Comparison of ENCODE assay signal across 18 cellular contexts in genomic region chr10:36097696-36098095, GRCh38.
A peak's percentile ranks its signal among the peaks of the same experiment; 100 is the strongest.
DNase-seq lines count a peak whose midpoint lies in the region; ATAC-seq and TF ChIP-seq lines count a peak whose summit lies in the region.
"Had no signal": no experiment of that assay in that cellular context is flagged by ENCODE, and none has a peak within 500 bp of the region (broad histone marks: within the 10 kb centered on the region; RNA-seq: fewer than 3 reads in every experiment).

No MANE protein-coding gene starts in this region.

- POLR2A ChIA-PET in MCF 10A (lab: Yijun Ruan, JAX), result no interaction called here
- POLR2A ChIA-PET in PC-3 (lab: Charles Lee; ENCODE audit: unreplicated experiment), result interaction anchor here (0.5 to 1.2 kb wide), 10 partner anchors 66 to 1326 kb away, joined by 3 to 10 read pairs (median 4); no protein-coding TSS in a partner anchor

- no peaks in the 10 kb centered on the region for H3K4me1 Mint-ChIP-seq in MCF 10A (ENCODE audit: insufficient read depth, unreplicated experiment)

- H3K4me3 ChIP-seq in mammary epithelial cell (replicated peaks in 1 of 3; ENCODE audit: insufficient read depth in 1 of 3, low read depth in 2 of 3, low read length in 3 of 3) (no peak overlapping the region), LNCaP clone FGC (ENCODE audit: low read depth, low read length) (no peak overlapping the region), PC-3 (ENCODE audit: low read length) (no peak overlapping the region), ovary (no peak overlapping the region)
- H3K4me3 ChIP-seq: A549, GM12878 had no signal

- no peaks in the 10 kb centered on the region for H3K79me2 ChIP-seq in mammary epithelial cell (ENCODE audit: insufficient read depth, low read length)
- no peaks in the 10 kb centered on the region for H3K79me2 ChIP-seq in PC-3 (ENCODE audit: low read length)

- H3K4me3 Mint-ChIP-seq in MCF 10A (ENCODE audit: unreplicated experiment), result no peak overlapping the region
- H3K4me3 Mint-ChIP-seq: CD4-positive, alpha-beta T cell; HFFc6 had no signal

- in situ Hi-C loops in mammary epithelial cell (cut with MboI; ENCODE audit: low sequenced_read_pairs in 2 of 2), result no loop called here

- H2AFZ ChIP-seq in mammary epithelial cell (ENCODE audit: low read depth, low read length), result no peak overlapping the region
- no peak overlapping the region for H2AFZ ChIP-seq in PC-3 (ENCODE audit: low read length)

- ATAC-seq in PC-3, result peak; percentile 88
- ATAC-seq: A549, GM12878, HCT116 had no signal

- dilution Hi-C loops in mammary epithelial cell (cut with HindIII; ENCODE audit: low sequenced_read_pairs), result no loop called here

- H4K20me1 ChIP-seq in mammary epithelial cell (ENCODE audit: insufficient read depth, low read length) (no peaks in the 10 kb centered on the region), PC-3 (ENCODE audit: low read length) (no peaks in the 10 kb centered on the region)

- no peaks in the 10 kb centered on the region for H3F3A ChIP-seq in PC-3 (ENCODE audit: low read length, unreplicated experiment)

- no peaks in the 10 kb centered on the region for H3K27me3 ChIP-seq in mammary epithelial cell (ENCODE audit: insufficient read depth, low read length)
- H3K27me3 ChIP-seq in PC-3 (ENCODE audit: low read length), result no peaks in the 10 kb centered on the region
- H3K27me3 ChIP-seq in ovary, result no peaks in the 10 kb centered on the region

- H3K27me3 Mint-ChIP-seq in MCF 10A (ENCODE audit: insufficient read depth, unreplicated experiment), result no peaks in the 10 kb centered on the region
- H3K27me3 Mint-ChIP-seq: CD4-positive, alpha-beta T cell had no signal

- H3K4me1 ChIP-seq in mammary epithelial cell (ENCODE audit: insufficient read depth, low read length) (no peaks in the 10 kb centered on the region), PC-3 (ENCODE audit: insufficient read depth, low read length) (peaks cover 29% of the 10 kb centered on the region), ovary (ENCODE audit: insufficient read depth) (no peaks in the 10 kb centered on the region)
- H3K4me1 ChIP-seq: A549, Caco-2 had no signal

- BruUV-seq in mammary epithelial cell (replicated peaks; lab: Mats Ljungman, UMichigan), result no TSS peak
- no TSS peak for BruUV-seq in MCF 10A (replicated peaks; lab: Mats Ljungman, UMichigan)
- no TSS peak for BruUV-seq in PC-3 (replicated peaks; lab: Mats Ljungman, UMichigan)

- no peak for TF ChIP-seq EP300 in ovary (IDR thresholded peaks at IDR 0.05)

- no peaks in the 10 kb centered on the region for H3K9me2 ChIP-seq in PC-3 (replicated peaks; ENCODE audit: low read length)

- no peaks in the 10 kb centered on the region for H3K9me3 Mint-ChIP-seq in MCF 10A (ENCODE audit: unreplicated experiment)

- H3K36me3 ChIP-seq in mammary epithelial cell (ENCODE audit: insufficient read depth, low read length), result no peaks in the 10 kb centered on the region
- no peaks in the 10 kb centered on the region for H3K36me3 ChIP-seq in PC-3 (ENCODE audit: low read depth, low read length)
- no peaks in the 10 kb centered on the region for H3K36me3 ChIP-seq in ovary

- H3K4me2 ChIP-seq in mammary epithelial cell (ENCODE audit: insufficient read depth, low read depth, low read length), result no peak overlapping the region
- peak overlapping the region; percentile 31 for H3K4me2 ChIP-seq in PC-3 (ENCODE audit: low read length)
- H3K4me2 ChIP-seq: A549 had no signal

- no peaks in the 10 kb centered on the region for H3K36me3 Mint-ChIP-seq in MCF 10A (ENCODE audit: insufficient read depth, unreplicated experiment)

- intact Hi-C loops in mammary epithelial cell (cut with micrococcal nuclease) (no loop called here), MCF 10A (cut with micrococcal nuclease) (no loop called here), PC-3 (cut with micrococcal nuclease) (loop anchor here (1.0 to 5.0 kb wide), 13 partner anchors 29 to 680 kb away; no protein-coding TSS in a partner anchor), ovary (cut with DNase I) (no loop called here)

- no peak overlapping the region for H3K27ac ChIP-seq in mammary epithelial cell (ENCODE audit: insufficient read depth, low read depth, low read length)
- H3K27ac ChIP-seq in PC-3 (ENCODE audit: low read length), result peak overlapping the region; percentile 58
- no peak overlapping the region for H3K27ac ChIP-seq in ovary
- H3K27ac ChIP-seq: 22Rv1, A549, C4-2B had no signal

- no peak for TF ChIP-seq POLR2A in ovary (IDR thresholded peaks at IDR 0.05)

- H3K9ac ChIP-seq in mammary epithelial cell (ENCODE audit: insufficient read depth, low read length), result no peak overlapping the region
- peak overlapping the region; percentile 6 for H3K9ac ChIP-seq in PC-3 (ENCODE audit: low read length)

- CTCF ChIA-PET in mammary epithelial cell (lab: Charles Lee; ENCODE audit: low non-redundant PET), result no interaction called here
- CTCF ChIA-PET in MCF 10A (lab: Yijun Ruan, JAX), result no interaction called here
- CTCF ChIA-PET in PC-3 (lab: Charles Lee), result interaction anchor here (0.7 to 1.8 kb wide), 6 partner anchors 380 to 682 kb away, joined by 3 to 12 read pairs (median 5); no protein-coding TSS in a partner anchor

- 91% methylated on average over 3 of the region's 3 CpGs for WGBS in mammary epithelial cell (ENCODE audit: low coverage, missing lambda C conversion rate)
- 78 to 88% (median 80%) methylated on average over 3 of the region's 3 CpGs for WGBS in ovary, 3 donors

- H3K9me3 ChIP-seq in mammary epithelial cell (replicated peaks; ENCODE audit: insufficient read depth, low read length) (no peaks in the 10 kb centered on the region), PC-3 (ENCODE audit: low read length) (no peaks in the 10 kb centered on the region; the same call in 1 of the 2 replicates), ovary (no peaks in the 10 kb centered on the region)
- H3K9me3 ChIP-seq: A549, Caco-2 had no signal

- TF ChIP-seq CTCF in mammary epithelial cell (conservative IDR thresholded peaks at IDR 0.05 in 1 of 2, IDR thresholded peaks at IDR 0.05 in 1 of 2; ENCODE audit: extremely low read depth in 1 of 2, insufficient read depth in 1 of 2, low read depth in 1 of 2, low read length in 2 of 2) (no peak), MCF 10A (IDR thresholded peaks at IDR 0.05; ENCODE audit: unreplicated experiment) (no peak), LNCaP clone FGC (IDR thresholded peaks at IDR 0.05; ENCODE audit: control insufficient read depth, extremely low read depth, insufficient read depth) (no peak), PC-3 (conservative IDR thresholded peaks at IDR 0.05; ENCODE audit: low read depth, low read length) (no peak), ovary (IDR thresholded peaks at IDR 0.05) (no peak)

- DNase-seq in mammary epithelial cell, result peak; percentile 8
- no peak for DNase-seq in MCF 10A (ENCODE audit: unreplicated experiment)
- DNase-seq in LNCaP clone FGC (ENCODE audit: low read depth), result peak; percentile 28
- peak; percentile 99 for DNase-seq in PC-3
- DNase-seq in medulla oblongata (ENCODE audit: extremely low spot score), result no peak
- DNase-seq in anterior cingulate cortex (lab: John Stamatoyannopoulos, UW), result no peak
- no peak for DNase-seq in ovary
- DNase-seq: AML-193; Caco-2; CD4-positive, alpha-beta T cell; GOT3; H7; HFFc6 had no signal

- no peak overlapping the region for H3K27ac Mint-ChIP-seq in MCF 10A (ENCODE audit: low read depth, unreplicated experiment)
- H3K27ac Mint-ChIP-seq: CD4-positive, alpha-beta T cell; HFFc6 had no signal

Comparison
In these comparisons a context has a peak if more than half of its experiments do, and no peak if none do; other contexts are left out.
1. DNase-seq: peak in mammary epithelial cell (single experiment), LNCaP clone FGC (single experiment) and PC-3 (single experiment); none in MCF 10A (single experiment), medulla oblongata (single experiment), anterior cingulate cortex (0 of 58) and ovary (0 of 5).